ENCODE assay signal across 8 cellular contexts in genomic region chr2:111735838-111736711, GRCh38.
A peak's percentile ranks its signal among the peaks of the same experiment; 100 is the strongest.
DNase-seq lines count a peak whose midpoint lies in the region; ATAC-seq, FAIRE-seq and TF ChIP-seq lines count a peak whose summit lies in the region.
"Not testable (repeated sequence)": the region's sequence is repeated elsewhere in the genome, so short reads cannot be mapped to it uniquely, and the experiment has no call there.

No MANE protein-coding gene starts in this region.

- not testable (repeated sequence) for H3K4me1 ChIP-seq in MM.1S (ENCODE audit: low read length); gastroesophageal sphincter
- H3K4me1 ChIP-seq in tibial artery: peaks cover 0 to 11% (median 6%) of the 10 kb centered on the region in 4 donors

- H3K4me2 ChIP-seq in MM.1S (ENCODE audit: low read depth, low read length): not testable (repeated sequence)

- not testable (repeated sequence) for H2AFZ ChIP-seq in MM.1S (ENCODE audit: low read length)

- DNase-seq in DMS79 (lab: John Stamatoyannopoulos, UW): peak; percentile 39
- not testable (repeated sequence) for DNase-seq in H54 (ENCODE audit: insufficient read length, low spot score); T-cell
- DNase-seq in MM.1S: peak; percentile 6
- DNase-seq in naive thymus-derived CD8-positive, alpha-beta T cell: peak in 2 of 10 donors; percentile 14 to 19
- peak in 1 of 2 donors; percentile 59 for DNase-seq in tibial artery

- FAIRE-seq in H54 (lab: Jason Lieb, UNC): peak; percentile 90

- H3K9me3 Mint-ChIP-seq in T-cell; brain; naive thymus-derived CD8-positive, alpha-beta T cell: not testable (repeated sequence)

- H3K4me3 ChIP-seq in MM.1S (ENCODE audit: low read length); gastroesophageal sphincter; tibial artery: not testable (repeated sequence)

- POLR2A ChIA-PET in T-cell (lab: Charles Lee); naive thymus-derived CD8-positive, alpha-beta T cell (lab: Charles Lee): not testable (repeated sequence)

- not testable (repeated sequence) for H3K79me2 ChIP-seq in MM.1S (ENCODE audit: low read length)

- CTCF ChIA-PET in T-cell (lab: Charles Lee): not testable (repeated sequence)

- not testable (repeated sequence) for H3F3A ChIP-seq in MM.1S (ENCODE audit: insufficient read depth, low read length)

- H3K4me1 Mint-ChIP-seq in T-cell; brain; naive thymus-derived CD8-positive, alpha-beta T cell: not testable (repeated sequence)

- TF ChIP-seq CTCF in MM.1S (IDR thresholded peaks at IDR 0.05; ENCODE audit: low read length) (peak; percentile 41), brain (conservative IDR thresholded peaks at IDR 0.05) (peak; percentile 58 to 65), gastroesophageal sphincter (IDR thresholded peaks at IDR 0.05) (peak in 2 of 4 experiments; percentile 54 to 71), tibial artery (IDR thresholded peaks at IDR 0.05) (peak in 1 of 2 experiments; percentile 54)

- H3K27me3 ChIP-seq in MM.1S (replicated peaks; ENCODE audit: insufficient read depth, low read length); gastroesophageal sphincter; tibial artery: not testable (repeated sequence)

- not testable (repeated sequence) for H3K27me3 Mint-ChIP-seq in T-cell; brain; naive thymus-derived CD8-positive, alpha-beta T cell

- ATAC-seq in T-cell (replicated peaks in 1 of 4) (peak; percentile 50 to 81 (median 74)), gastroesophageal sphincter (peak; percentile 94)
- ATAC-seq in naive thymus-derived CD8-positive, alpha-beta T cell: peak; percentile 53 to 57

- intact Hi-C loops in tibial artery (cut with DNase I; ENCODE audit: low total_unique reads): not testable (repeated sequence)

- not testable (repeated sequence) for H3K4me3 Mint-ChIP-seq in T-cell; naive thymus-derived CD8-positive, alpha-beta T cell
- peak overlapping the region in 1 of 5 experiments; percentile 22 for H3K4me3 Mint-ChIP-seq in brain

- H3K27ac ChIP-seq in MM.1S (ENCODE audit: low read length): not testable (repeated sequence)
- H3K27ac ChIP-seq in gastroesophageal sphincter (peak overlapping the region in 1 of 4 donors; percentile 55), tibial artery (peak overlapping the region; percentile 37 to 60)

- H3K9me3 ChIP-seq in MM.1S (replicated peaks; ENCODE audit: insufficient read depth, low read length); gastroesophageal sphincter; tibial artery: not testable (repeated sequence)

- TF ChIP-seq POLR2A in H54 (IDR thresholded peaks at IDR 0.05; ENCODE audit: low read depth, low read length); gastroesophageal sphincter (IDR thresholded peaks at IDR 0.05): not testable (repeated sequence)

- H3K9me2 ChIP-seq in MM.1S (replicated peaks; ENCODE audit: insufficient read depth, low read length): not testable (repeated sequence)

- TF ChIP-seq EP300 in gastroesophageal sphincter (IDR thresholded peaks at IDR 0.05): not testable (repeated sequence)

- H3K36me3 ChIP-seq in MM.1S (replicated peaks; ENCODE audit: insufficient read depth, low read length); gastroesophageal sphincter; tibial artery: not testable (repeated sequence)

- not testable (repeated sequence) for H3K36me3 Mint-ChIP-seq in T-cell; brain; naive thymus-derived CD8-positive, alpha-beta T cell

- 14 to 32% methylated on average over 2 to 6 of the region's 9 CpGs for WGBS in gastroesophageal sphincter (ENCODE audit: low coverage in 1 of 2), 2 donors

- H3K27ac Mint-ChIP-seq in T-cell; naive thymus-derived CD8-positive, alpha-beta T cell: not testable (repeated sequence)
- H3K27ac Mint-ChIP-seq in brain: peak overlapping the region in 2 of 5 experiments; percentile 44 to 60

- H4K20me1 ChIP-seq in MM.1S (ENCODE audit: insufficient read depth, low read length): not testable (repeated sequence)

- H3K9ac ChIP-seq in MM.1S (ENCODE audit: low read length): not testable (repeated sequence)
